8 cellular contexts compared by ENCODE assay signal in the genomic region with DNA sequence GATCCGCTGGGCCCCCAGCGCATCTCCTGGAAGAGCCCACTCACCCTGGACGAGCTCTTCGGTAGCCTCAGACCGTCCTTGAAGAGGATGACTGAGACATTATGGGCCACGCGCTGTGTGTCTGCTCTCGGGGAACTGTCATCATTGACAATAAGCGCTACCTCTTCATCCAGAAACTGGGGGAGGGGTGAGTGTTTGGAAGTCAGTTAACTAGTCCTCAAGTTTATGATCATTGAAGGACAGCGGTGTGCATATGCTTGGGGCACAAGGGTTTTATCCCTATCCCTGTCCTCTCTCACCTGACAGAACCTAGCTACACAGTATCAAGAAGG. TPM values are rescaled to one million over a fixed set of nuclear protein-coding genes. Genes with fewer than 3 reads are reported as not detected.
DNase-seq lines count a peak whose midpoint lies in the region; ATAC-seq and TF ChIP-seq lines count a peak whose summit lies in the region.

No MANE protein-coding gene starts in this region.

- ATAC-seq in GM21737 (IDR thresholded peaks at IDR 0.05; ENCODE audit: unreplicated experiment) (no peak), GM18868 (IDR thresholded peaks at IDR 0.05; ENCODE audit: unreplicated experiment) (no peak)

- H3K4me1 ChIP-seq in muscle layer of duodenum (ENCODE audit: control insufficient read depth in 1 of 2, insufficient read depth in 2 of 2, low read length in 2 of 2): peaks cover 30 to 51% of the 10 kb centered on the region in 2 donors

- H3K27ac Mint-ChIP-seq in chondrocyte (ENCODE audit: unreplicated experiment): peak overlapping the region; percentile 95

- peaks cover 14 to 31% of the 10 kb centered on the region in 2 donors for H3K36me3 ChIP-seq in muscle layer of duodenum (ENCODE audit: control insufficient read depth in 1 of 2, insufficient read depth in 2 of 2, low read length in 2 of 2)

- H3K27ac ChIP-seq in muscle layer of duodenum (ENCODE audit: low read length): peak overlapping the region; percentile 95

- no peaks in the 10 kb centered on the region for H3K36me3 Mint-ChIP-seq in chondrocyte (ENCODE audit: low read depth)

- H3K4me3 ChIP-seq in AG09309 (ENCODE audit: control insufficient read depth, low read depth, low read length) (peak overlapping the region; percentile 60), muscle layer of duodenum (ENCODE audit: low read depth in 1 of 2, low read length in 2 of 2) (peak overlapping the region; percentile 83 to 87)
- peak overlapping the region; percentile 89 for H3K4me3 ChIP-seq in Jurkat, Clone E6-1 (ENCODE audit: low read length)

- no peaks in the 10 kb centered on the region for H3K9me3 ChIP-seq in muscle layer of duodenum (ENCODE audit: control insufficient read depth in 1 of 2, low read length in 2 of 2)

- H3K27me3 Mint-ChIP-seq in chondrocyte (ENCODE audit: low read depth): no peaks in the 10 kb centered on the region

- H3K27me3 ChIP-seq in muscle layer of duodenum (ENCODE audit: low read depth, low read length): no peaks in the 10 kb centered on the region

- peak overlapping the region; percentile 90 for H3K4me3 Mint-ChIP-seq in chondrocyte (ENCODE audit: unreplicated experiment)

- no peak for DNase-seq in AG09309 (ENCODE audit: low read depth)
- DNase-seq in Jurkat, Clone E6-1 (ENCODE audit: low read depth, low spot score): no peak
- DNase-seq in chondrocyte (ENCODE audit: low spot score): no peak
- no peak for DNase-seq in stimulated activated CD4-positive, alpha-beta T cell treated with anti-CD3 and anti-CD28 coated beads, Interleukin-4, amount 100 ng/mL, for 24 hours
- no peak for DNase-seq in mesenteric fat pad (ENCODE audit: low spot score)

- H3K4me1 Mint-ChIP-seq in chondrocyte (ENCODE audit: low read depth): peaks cover 49% of the 10 kb centered on the region

- TF ChIP-seq CTCF in AG09309 (IDR thresholded peaks at IDR 0.05; ENCODE audit: control insufficient read depth, insufficient read depth, low read depth, low read length, missing control alignments) (no peak), chondrocyte (IDR thresholded peaks at IDR 0.05) (no peak)

- no peaks in the 10 kb centered on the region for H3K9me3 Mint-ChIP-seq in chondrocyte (ENCODE audit: low read depth)

RNA-seq across cellular contexts. Expression of a gene that starts 0.6 kb away (rescaled TPM):
- 46.0 TPM for polyA plus RNA-seq in Jurkat, Clone E6-1 (2012; ENCODE audit: insufficient read depth, insufficient read length)
- total RNA-seq in chondrocyte (24.4 to 32.0 TPM (median 25.9 TPM) in 3 replicates), mesenteric fat pad (16.1 TPM)

RNA-seq across cellular contexts. Expression of a gene that starts 0.6 kb away (rescaled TPM):
- 2.6 TPM for polyA plus RNA-seq in Jurkat, Clone E6-1 (2012; ENCODE audit: insufficient read depth, insufficient read length)
- total RNA-seq in chondrocyte: 2.9 to 7.3 TPM (median 3.0 TPM) in 3 replicates
- 13.5 TPM for total RNA-seq in mesenteric fat pad

RNA-seq across cellular contexts. Expression of a gene that starts 7.2 kb away (rescaled TPM):
- not detected for polyA plus RNA-seq in Jurkat, Clone E6-1 (2012; ENCODE audit: insufficient read depth, insufficient read length)
- total RNA-seq in chondrocyte (not detected in 3 replicates), mesenteric fat pad (not detected)

RNA-seq across cellular contexts. Expression of a gene that starts 7.9 kb away (rescaled TPM):
- polyA plus RNA-seq in Jurkat, Clone E6-1 (2012; ENCODE audit: insufficient read depth, insufficient read length): 8.2 TPM
- total RNA-seq in chondrocyte (9.4 to 19.7 TPM (median 11.5 TPM) in 3 replicates), mesenteric fat pad (21.7 TPM)

RNA-seq across cellular contexts. Expression of a gene that starts 16.3 kb away (rescaled TPM):
- 60.0 TPM for polyA plus RNA-seq in Jurkat, Clone E6-1 (2012; ENCODE audit: insufficient read depth, insufficient read length)
- total RNA-seq in chondrocyte (27.9 to 38.0 TPM (median 35.9 TPM) in 3 replicates), mesenteric fat pad (15.9 TPM)
